Comparison of ENCODE assay signal across 1 cellular context in genomic region chr3:52084216-52084945, GRCh38.
TF ChIP-seq lines count a peak whose summit lies in the region.

No MANE protein-coding gene starts in this region.

TF ChIP-seq in SK-N-SH treated with all-trans-retinoic acid at 6 μM for 48 hours, 23 proteins besides CTCF, POLR2A, EP300 and RAD21 (continued from another document):
- TF ChIP-seq, protein P1, sequence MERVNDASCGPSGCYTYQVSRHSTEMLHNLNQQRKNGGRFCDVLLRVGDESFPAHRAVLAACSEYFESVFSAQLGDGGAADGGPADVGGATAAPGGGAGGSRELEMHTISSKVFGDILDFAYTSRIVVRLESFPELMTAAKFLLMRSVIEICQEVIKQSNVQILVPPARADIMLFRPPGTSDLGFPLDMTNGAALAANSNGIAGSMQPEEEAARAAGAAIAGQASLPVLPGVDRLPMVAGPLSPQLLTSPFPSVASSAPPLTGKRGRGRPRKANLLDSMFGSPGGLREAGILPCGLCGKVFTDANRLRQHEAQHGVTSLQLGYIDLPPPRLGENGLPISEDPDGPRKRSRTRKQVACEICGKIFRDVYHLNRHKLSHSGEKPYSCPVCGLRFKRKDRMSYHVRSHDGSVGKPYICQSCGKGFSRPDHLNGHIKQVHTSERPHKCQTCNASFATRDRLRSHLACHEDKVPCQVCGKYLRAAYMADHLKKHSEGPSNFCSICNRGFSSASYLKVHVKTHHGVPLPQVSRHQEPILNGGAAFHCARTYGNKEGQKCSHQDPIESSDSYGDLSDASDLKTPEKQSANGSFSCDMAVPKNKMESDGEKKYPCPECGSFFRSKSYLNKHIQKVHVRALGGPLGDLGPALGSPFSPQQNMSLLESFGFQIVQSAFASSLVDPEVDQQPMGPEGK (CRISPR knock-in tag; IDR thresholded peaks at IDR 0.05; ENCODE audit: borderline replicate concordance), result no peak
- TF ChIP-seq CSDC2 (CRISPR knock-in tag; IDR thresholded peaks at IDR 0.05) (no peak), ZNF8 (CRISPR knock-in tag; IDR thresholded peaks at IDR 0.05) (no peak), ZFP30 (CRISPR knock-in tag; IDR thresholded peaks at IDR 0.05) (no peak)
TF ChIP-seq in SK-N-SH treated with all-trans-retinoic acid at 6 μM for 48 hours: peak in this region for 0.
